1 cellular context compared by ENCODE assay signal in the genomic region with DNA sequence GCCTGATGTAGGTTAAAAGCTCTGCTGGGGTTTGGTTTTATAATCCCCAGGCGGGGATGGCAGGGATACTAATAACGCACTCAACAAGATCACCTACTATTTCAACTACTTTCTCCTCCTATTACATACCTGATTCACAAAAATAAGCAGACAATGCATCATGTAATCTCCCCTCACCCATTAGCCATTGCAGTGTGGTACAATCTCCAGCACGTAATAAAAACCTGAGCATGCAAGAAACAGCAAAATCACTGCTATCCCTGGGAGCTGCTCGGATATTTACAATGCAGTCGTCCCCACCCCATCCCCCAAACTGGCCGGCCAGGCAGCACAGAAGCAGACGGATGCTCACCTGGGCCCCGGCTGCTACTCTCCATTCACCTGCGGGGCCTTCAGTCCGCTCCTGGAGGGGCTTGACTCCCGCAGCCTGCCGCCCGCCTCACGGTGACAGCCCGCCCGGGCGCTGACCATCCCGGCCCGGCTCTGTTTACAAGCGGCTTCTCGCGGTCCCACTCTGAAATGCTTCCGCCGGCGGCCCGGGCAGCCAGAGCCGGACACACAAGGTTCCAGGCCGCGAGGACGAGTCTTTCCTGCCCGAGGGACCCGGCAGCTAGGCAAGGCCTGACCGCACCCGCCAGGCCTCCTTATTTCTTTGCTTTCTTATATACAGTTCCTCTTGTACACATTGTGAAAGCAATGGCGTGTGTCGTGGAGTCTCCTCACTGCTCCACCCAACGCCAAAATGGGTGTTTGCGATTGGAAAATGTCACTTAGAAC.
TF ChIP-seq lines count a peak whose summit lies in the region.

TSS of gene PLEKHM3 (minus strand) at position 491 of the 777 bp plus-strand sequence. CDS start 23,888 bp downstream, outside the sequence.

TF ChIP-seq in K562, 482 proteins besides CTCF, POLR2A, EP300 and RAD21 (continued from another document):
- TF ChIP-seq ELK1 (CRISPR knock-in tag; IDR thresholded peaks at IDR 0.05) (no peak), GTF2A2 (tag; IDR thresholded peaks at IDR 0.05) (peak; percentile 80), ZFP36 (IDR thresholded peaks at IDR 0.05; ENCODE audit: low read depth, low read length, partially characterized antibody) (no peak), BRD9 (IDR thresholded peaks at IDR 0.05; ENCODE audit: low read depth, partially characterized antibody) (no peak), CEBPB (tag; IDR thresholded peaks at IDR 0.05) (no peak), ZC3H11A (IDR thresholded peaks at IDR 0.05; ENCODE audit: low read depth, low read length) (peak; percentile 87; the same call in 1 of the 2 replicates), MAFF (IDR thresholded peaks at IDR 0.05; ENCODE audit: low read length) (no peak), ZNF224 (CRISPR knock-in tag; IDR thresholded peaks at IDR 0.05) (no peak), MCM5 (IDR thresholded peaks at IDR 0.05; ENCODE audit: low read depth) (no peak), XRCC5 (IDR thresholded peaks at IDR 0.05; ENCODE audit: low read depth, low read length) (peak; percentile 93), ZSCAN29 (IDR thresholded peaks at IDR 0.05) (no peak), ZNF253 (CRISPR knock-in tag; conservative IDR thresholded peaks at IDR 0.05) (no peak), GTF2B (IDR thresholded peaks at IDR 0.05; ENCODE audit: extremely low read depth, insufficient read length) (no peak), ELF1 (tag; IDR thresholded peaks at IDR 0.05) (peak; percentile 27; the same call in 1 of the 2 replicates), HOXB6 (CRISPR knock-in tag; IDR thresholded peaks at IDR 0.05; ENCODE audit: borderline replicate concordance) (no peak), ZNF3 (CRISPR knock-in tag; IDR thresholded peaks at IDR 0.05) (no peak), SIRT6 (IDR thresholded peaks at IDR 0.05; ENCODE audit: low read depth, low read length) (no peak), KLF6 (CRISPR knock-in tag; IDR thresholded peaks at IDR 0.05; ENCODE audit: borderline replicate concordance) (no peak), HDAC3 (IDR thresholded peaks at IDR 0.05; ENCODE audit: borderline replicate concordance, partially characterized antibody) (no peak), ZNF175 (CRISPR knock-in tag; IDR thresholded peaks at IDR 0.05; ENCODE audit: low read depth) (0 out of 2 replicates have a peak, but pooled peaks have one; percentile 39), EP400 (IDR thresholded peaks at IDR 0.05) (peak; percentile 63), ZBTB1 (CRISPR knock-in tag; IDR thresholded peaks at IDR 0.05; ENCODE audit: borderline replicate concordance, low read depth) (no peak), FIP1L1 (IDR thresholded peaks at IDR 0.05; ENCODE audit: low read depth, low read length, poor library complexity, severe bottlenecking) (peak; percentile 70), PYGO2 (tag; IDR thresholded peaks at IDR 0.05) (no peak), POLR2AphosphoS2 (IDR thresholded peaks at IDR 0.05; ENCODE audit: low read length) (no peak), ZNF23 (CRISPR knock-in tag; IDR thresholded peaks at IDR 0.05) (no peak), JUN (IDR thresholded peaks at IDR 0.05; ENCODE audit: borderline replicate concordance, low read depth, low read length) (0 out of 2 replicates have a peak, but pooled peaks have one; percentile 42), JUN (CRISPR knock-in tag; IDR thresholded peaks at IDR 0.05; ENCODE audit: borderline replicate concordance) (no peak), VEZF1 (CRISPR knock-in tag; IDR thresholded peaks at IDR 0.05) (peak; percentile 30; the same call in 1 of the 2 replicates), SMARCA5 (IDR thresholded peaks at IDR 0.05) (no peak), MYNN (IDR thresholded peaks at IDR 0.05) (0 out of 2 replicates have a peak, but pooled peaks have one; percentile 43), MYNN (CRISPR knock-in tag; IDR thresholded peaks at IDR 0.05) (no peak), MXI1 (IDR thresholded peaks at IDR 0.05; ENCODE audit: low read depth, low read length) (no peak), RCOR1 (IDR thresholded peaks at IDR 0.05; ENCODE audit: borderline replicate concordance in 1 of 2, low read depth in 2 of 2, low read length in 2 of 2) (0 out of 4 replicates have a peak, but pooled peaks of 1 of the 2 experiments have one; percentile 27)
- TF ChIP-seq, protein P1, sequence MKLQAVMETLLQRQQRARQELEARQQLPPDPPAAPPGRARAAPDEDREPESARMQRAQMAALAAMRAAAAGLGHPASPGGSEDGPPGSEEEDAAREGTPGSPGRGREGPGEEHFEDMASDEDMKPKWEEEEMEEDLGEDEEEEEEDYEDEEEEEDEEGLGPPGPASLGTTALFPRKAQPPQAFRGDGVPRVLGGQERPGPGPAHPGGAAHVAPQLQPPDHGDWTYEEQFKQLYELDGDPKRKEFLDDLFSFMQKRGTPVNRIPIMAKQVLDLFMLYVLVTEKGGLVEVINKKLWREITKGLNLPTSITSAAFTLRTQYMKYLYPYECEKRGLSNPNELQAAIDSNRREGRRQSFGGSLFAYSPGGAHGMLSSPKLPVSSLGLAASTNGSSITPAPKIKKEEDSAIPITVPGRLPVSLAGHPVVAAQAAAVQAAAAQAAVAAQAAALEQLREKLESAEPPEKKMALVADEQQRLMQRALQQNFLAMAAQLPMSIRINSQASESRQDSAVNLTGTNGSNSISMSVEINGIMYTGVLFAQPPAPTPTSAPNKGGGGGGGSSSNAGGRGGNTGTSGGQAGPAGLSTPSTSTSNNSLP (IDR thresholded peaks at IDR 0.05; ENCODE audit: borderline replicate concordance, low read depth, low read length): no peak
- TF ChIP-seq, protein P2, sequence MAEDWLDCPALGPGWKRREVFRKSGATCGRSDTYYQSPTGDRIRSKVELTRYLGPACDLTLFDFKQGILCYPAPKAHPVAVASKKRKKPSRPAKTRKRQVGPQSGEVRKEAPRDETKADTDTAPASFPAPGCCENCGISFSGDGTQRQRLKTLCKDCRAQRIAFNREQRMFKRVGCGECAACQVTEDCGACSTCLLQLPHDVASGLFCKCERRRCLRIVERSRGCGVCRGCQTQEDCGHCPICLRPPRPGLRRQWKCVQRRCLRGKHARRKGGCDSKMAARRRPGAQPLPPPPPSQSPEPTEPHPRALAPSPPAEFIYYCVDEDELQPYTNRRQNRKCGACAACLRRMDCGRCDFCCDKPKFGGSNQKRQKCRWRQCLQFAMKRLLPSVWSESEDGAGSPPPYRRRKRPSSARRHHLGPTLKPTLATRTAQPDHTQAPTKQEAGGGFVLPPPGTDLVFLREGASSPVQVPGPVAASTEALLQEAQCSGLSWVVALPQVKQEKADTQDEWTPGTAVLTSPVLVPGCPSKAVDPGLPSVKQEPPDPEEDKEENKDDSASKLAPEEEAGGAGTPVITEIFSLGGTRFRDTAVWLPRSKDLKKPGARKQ (CRISPR knock-in tag; IDR thresholded peaks at IDR 0.05): no peak
- TF ChIP-seq, protein P3, sequence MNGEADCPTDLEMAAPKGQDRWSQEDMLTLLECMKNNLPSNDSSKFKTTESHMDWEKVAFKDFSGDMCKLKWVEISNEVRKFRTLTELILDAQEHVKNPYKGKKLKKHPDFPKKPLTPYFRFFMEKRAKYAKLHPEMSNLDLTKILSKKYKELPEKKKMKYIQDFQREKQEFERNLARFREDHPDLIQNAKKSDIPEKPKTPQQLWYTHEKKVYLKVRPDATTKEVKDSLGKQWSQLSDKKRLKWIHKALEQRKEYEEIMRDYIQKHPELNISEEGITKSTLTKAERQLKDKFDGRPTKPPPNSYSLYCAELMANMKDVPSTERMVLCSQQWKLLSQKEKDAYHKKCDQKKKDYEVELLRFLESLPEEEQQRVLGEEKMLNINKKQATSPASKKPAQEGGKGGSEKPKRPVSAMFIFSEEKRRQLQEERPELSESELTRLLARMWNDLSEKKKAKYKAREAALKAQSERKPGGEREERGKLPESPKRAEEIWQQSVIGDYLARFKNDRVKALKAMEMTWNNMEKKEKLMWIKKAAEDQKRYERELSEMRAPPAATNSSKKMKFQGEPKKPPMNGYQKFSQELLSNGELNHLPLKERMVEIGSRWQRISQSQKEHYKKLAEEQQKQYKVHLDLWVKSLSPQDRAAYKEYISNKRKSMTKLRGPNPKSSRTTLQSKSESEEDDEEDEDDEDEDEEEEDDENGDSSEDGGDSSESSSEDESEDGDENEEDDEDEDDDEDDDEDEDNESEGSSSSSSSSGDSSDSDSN (IDR thresholded peaks at IDR 0.05; ENCODE audit: borderline replicate concordance in 1 of 2, low read depth in 2 of 2, low read length in 2 of 2): peak; percentile 78 to 92; a peak in 2 of 4 replicates
